ENCODE assay signal across 1 cellular context in the genomic region with DNA sequence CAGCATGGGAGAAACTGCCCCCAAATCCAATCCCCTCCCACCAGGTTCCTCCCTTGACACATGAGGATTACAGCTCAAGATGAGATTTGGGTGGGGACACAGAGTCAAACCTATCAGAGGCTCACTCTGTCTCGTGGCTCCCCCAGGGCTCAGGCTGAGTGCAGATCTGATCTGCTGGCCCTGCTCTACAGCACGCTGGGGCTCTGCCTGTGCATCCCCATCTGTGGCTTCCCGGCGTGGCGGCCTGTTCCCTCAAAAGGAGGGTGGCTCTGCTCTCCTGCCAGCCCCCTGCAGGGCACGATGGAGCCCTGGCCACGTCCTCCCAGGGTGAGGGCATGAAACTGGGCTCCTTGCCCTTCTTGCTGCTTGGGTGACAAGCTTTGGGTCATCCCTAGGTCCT.
TF ChIP-seq lines count a peak whose summit lies in the region.

No MANE protein-coding gene starts in this region.

TF ChIP-seq in GM12878, 131 proteins besides CTCF, POLR2A, EP300 and RAD21:
- TF ChIP-seq MAX (IDR thresholded peaks at IDR 0.05; ENCODE audit: low read depth, low read length) (no peak), PAX8 (IDR thresholded peaks at IDR 0.05) (no peak), CREM (IDR thresholded peaks at IDR 0.05; ENCODE audit: low read depth) (no peak), SREBF2 (IDR thresholded peaks at IDR 0.05; ENCODE audit: low read length) (no peak), HDAC2 (IDR thresholded peaks at IDR 0.05) (no peak), ZNF592 (IDR thresholded peaks at IDR 0.05) (no peak), ZNF274 (IDR thresholded peaks at IDR 0.05; ENCODE audit: insufficient read depth, insufficient read length) (no peak), JUND (IDR thresholded peaks at IDR 0.05; ENCODE audit: low read depth, low read length) (no peak), HCFC1 (IDR thresholded peaks at IDR 0.05; ENCODE audit: low read length) (no peak), BRCA1 (IDR thresholded peaks at IDR 0.05; ENCODE audit: low read depth, low read length) (no peak), BACH1 (IDR thresholded peaks at IDR 0.05; ENCODE audit: borderline replicate concordance) (no peak)
- TF ChIP-seq, protein P1, sequence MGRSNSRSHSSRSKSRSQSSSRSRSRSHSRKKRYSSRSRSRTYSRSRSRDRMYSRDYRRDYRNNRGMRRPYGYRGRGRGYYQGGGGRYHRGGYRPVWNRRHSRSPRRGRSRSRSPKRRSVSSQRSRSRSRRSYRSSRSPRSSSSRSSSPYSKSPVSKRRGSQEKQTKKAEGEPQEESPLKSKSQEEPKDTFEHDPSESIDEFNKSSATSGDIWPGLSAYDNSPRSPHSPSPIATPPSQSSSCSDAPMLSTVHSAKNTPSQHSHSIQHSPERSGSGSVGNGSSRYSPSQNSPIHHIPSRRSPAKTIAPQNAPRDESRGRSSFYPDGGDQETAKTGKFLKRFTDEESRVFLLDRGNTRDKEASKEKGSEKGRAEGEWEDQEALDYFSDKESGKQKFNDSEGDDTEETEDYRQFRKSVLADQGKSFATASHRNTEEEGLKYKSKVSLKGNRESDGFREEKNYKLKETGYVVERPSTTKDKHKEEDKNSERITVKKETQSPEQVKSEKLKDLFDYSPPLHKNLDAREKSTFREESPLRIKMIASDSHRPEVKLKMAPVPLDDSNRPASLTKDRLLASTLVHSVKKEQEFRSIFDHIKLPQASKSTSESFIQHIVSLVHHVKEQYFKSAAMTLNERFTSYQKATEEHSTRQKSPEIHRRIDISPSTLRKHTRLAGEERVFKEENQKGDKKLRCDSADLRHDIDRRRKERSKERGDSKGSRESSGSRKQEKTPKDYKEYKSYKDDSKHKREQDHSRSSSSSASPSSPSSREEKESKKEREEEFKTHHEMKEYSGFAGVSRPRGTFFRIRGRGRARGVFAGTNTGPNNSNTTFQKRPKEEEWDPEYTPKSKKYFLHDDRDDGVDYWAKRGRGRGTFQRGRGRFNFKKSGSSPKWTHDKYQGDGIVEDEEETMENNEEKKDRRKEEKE (IDR thresholded peaks at IDR 0.05): no peak
- TF ChIP-seq, protein P2, sequence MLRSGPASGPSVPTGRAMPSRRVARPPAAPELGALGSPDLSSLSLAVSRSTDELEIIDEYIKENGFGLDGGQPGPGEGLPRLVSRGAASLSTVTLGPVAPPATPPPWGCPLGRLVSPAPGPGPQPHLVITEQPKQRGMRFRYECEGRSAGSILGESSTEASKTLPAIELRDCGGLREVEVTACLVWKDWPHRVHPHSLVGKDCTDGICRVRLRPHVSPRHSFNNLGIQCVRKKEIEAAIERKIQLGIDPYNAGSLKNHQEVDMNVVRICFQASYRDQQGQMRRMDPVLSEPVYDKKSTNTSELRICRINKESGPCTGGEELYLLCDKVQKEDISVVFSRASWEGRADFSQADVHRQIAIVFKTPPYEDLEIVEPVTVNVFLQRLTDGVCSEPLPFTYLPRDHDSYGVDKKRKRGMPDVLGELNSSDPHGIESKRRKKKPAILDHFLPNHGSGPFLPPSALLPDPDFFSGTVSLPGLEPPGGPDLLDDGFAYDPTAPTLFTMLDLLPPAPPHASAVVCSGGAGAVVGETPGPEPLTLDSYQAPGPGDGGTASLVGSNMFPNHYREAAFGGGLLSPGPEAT (IDR thresholded peaks at IDR 0.05; ENCODE audit: low read depth): no peak
- TF ChIP-seq, protein P3, sequence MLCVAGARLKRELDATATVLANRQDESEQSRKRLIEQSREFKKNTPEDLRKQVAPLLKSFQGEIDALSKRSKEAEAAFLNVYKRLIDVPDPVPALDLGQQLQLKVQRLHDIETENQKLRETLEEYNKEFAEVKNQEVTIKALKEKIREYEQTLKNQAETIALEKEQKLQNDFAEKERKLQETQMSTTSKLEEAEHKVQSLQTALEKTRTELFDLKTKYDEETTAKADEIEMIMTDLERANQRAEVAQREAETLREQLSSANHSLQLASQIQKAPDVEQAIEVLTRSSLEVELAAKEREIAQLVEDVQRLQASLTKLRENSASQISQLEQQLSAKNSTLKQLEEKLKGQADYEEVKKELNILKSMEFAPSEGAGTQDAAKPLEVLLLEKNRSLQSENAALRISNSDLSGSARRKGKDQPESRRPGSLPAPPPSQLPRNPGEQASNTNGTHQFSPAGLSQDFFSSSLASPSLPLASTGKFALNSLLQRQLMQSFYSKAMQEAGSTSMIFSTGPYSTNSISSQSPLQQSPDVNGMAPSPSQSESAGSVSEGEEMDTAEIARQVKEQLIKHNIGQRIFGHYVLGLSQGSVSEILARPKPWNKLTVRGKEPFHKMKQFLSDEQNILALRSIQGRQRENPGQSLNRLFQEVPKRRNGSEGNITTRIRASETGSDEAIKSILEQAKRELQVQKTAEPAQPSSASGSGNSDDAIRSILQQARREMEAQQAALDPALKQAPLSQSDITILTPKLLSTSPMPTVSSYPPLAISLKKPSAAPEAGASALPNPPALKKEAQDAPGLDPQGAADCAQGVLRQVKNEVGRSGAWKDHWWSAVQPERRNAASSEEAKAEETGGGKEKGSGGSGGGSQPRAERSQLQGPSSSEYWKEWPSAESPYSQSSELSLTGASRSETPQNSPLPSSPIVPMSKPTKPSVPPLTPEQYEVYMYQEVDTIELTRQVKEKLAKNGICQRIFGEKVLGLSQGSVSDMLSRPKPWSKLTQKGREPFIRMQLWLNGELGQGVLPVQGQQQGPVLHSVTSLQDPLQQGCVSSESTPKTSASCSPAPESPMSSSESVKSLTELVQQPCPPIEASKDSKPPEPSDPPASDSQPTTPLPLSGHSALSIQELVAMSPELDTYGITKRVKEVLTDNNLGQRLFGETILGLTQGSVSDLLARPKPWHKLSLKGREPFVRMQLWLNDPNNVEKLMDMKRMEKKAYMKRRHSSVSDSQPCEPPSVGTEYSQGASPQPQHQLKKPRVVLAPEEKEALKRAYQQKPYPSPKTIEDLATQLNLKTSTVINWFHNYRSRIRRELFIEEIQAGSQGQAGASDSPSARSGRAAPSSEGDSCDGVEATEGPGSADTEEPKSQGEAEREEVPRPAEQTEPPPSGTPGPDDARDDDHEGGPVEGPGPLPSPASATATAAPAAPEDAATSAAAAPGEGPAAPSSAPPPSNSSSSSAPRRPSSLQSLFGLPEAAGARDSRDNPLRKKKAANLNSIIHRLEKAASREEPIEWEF (IDR thresholded peaks at IDR 0.05; ENCODE audit: insufficient replicate concordance, low read depth, low read length): no peak
